ENCODE assay signal across 14 cellular contexts in the genomic region with DNA sequence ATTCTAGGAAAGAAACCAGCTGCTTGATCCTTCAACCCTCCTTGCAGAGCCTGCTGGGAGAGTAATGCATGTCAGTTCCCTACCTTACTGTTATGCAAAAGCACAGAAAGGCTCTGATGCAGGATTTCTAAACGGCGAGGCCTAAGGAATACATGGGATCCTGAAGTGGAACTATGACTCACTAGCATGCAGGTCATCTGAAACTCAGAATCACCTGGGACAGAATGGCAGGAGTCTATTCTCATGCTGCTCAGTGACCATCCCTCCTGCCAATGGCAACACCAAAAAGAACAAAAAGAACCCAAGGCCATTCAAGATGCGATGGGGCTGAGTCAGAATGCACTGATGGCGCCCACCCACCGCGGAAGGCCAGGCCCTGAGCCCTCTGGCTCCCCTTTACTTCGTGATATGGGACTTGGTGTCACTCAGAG. TPM values are rescaled to one million over a fixed set of nuclear protein-coding genes. Genes with fewer than 3 reads are reported as not detected.
DNase-seq lines count a peak whose midpoint lies in the region; ATAC-seq lines count a peak whose summit lies in the region.
"Had no signal": no experiment of that assay in that cellular context is flagged by ENCODE, and none has a peak within 500 bp of the region (broad histone marks: within the 10 kb centered on the region; RNA-seq: fewer than 3 reads in every experiment).

No MANE protein-coding gene starts in this region.

- H3K4me3 ChIP-seq in iPS-20b (ENCODE audit: low read length): no peak overlapping the region
- H3K4me3 ChIP-seq: heart left ventricle had no signal

- no peaks in the 10 kb centered on the region for H3K9me3 ChIP-seq in iPS-20b (ENCODE audit: insufficient read depth, low read depth, low read length)
- H3K9me3 ChIP-seq: heart left ventricle had no signal

- peak overlapping the region; percentile 51 to 55 for H3K27ac Mint-ChIP-seq in activated naive CD4-positive, alpha-beta T cell treated with anti-CD3 and anti-CD28 coated beads, Interleukin-2, amount 50 U/mL, for 72 hours
- H3K27ac Mint-ChIP-seq in activated naive CD4-positive, alpha-beta T cell treated with anti-CD3 and anti-CD28 coated beads for 36 hours: no peak overlapping the region
- H3K27ac Mint-ChIP-seq in activated T-cell treated with anti-CD3 and anti-CD28 coated beads, Interleukin-2, amount 50 U/mL, for 72 hours: no peak overlapping the region
- H3K27ac Mint-ChIP-seq: memory B cell had no signal

- in situ Hi-C loops in KBM-7 (cut with MboI; ENCODE audit: low pct_unique_long_range_greater_than_20kb, low sequenced_read_pairs): no loop called here

- H3K36me3 ChIP-seq in iPS-20b (ENCODE audit: insufficient read depth, low read depth, low read length): peaks cover 21% of the 10 kb centered on the region

- DNase-seq in activated naive CD4-positive, alpha-beta T cell treated with anti-CD3 and anti-CD28 coated beads, Interleukin-2, amount 50 U/mL, for 72 hours (ENCODE audit: low spot score in 2 of 2): no peak
- no peak for DNase-seq in activated naive CD4-positive, alpha-beta T cell treated with anti-CD3 and anti-CD28 coated beads for 36 hours
- DNase-seq in activated T-cell treated with anti-CD3 and anti-CD28 coated beads, Interleukin-2, amount 50 U/mL, for 72 hours: no peak
- DNase-seq in KBM-7 (no peak), hippocampal formation (lab: John Stamatoyannopoulos, UW) (no peak)
- DNase-seq in stimulated activated CD4-positive, alpha-beta T cell treated with anti-CD3 and anti-CD28 coated beads, Interleukin-1b, Interleukin-23, amount 100 ng/mL, for 48 hours: no peak
- DNase-seq: heart left ventricle, NCI-H1694 treated with DMSO at 0.1 percent for 48 hours had no signal

- H3K4me1 Mint-ChIP-seq in activated naive CD4-positive, alpha-beta T cell treated with anti-CD3 and anti-CD28 coated beads for 36 hours (ENCODE audit: low read depth): peaks cover 13% of the 10 kb centered on the region
- peaks cover 17% of the 10 kb centered on the region for H3K4me1 Mint-ChIP-seq in activated T-cell treated with anti-CD3 and anti-CD28 coated beads, Interleukin-2, amount 50 U/mL, for 72 hours (ENCODE audit: low read depth)
- H3K4me1 Mint-ChIP-seq: memory B cell had no signal

- intact Hi-C loops in activated naive CD4-positive, alpha-beta T cell treated with anti-CD3 and anti-CD28 coated beads for 36 hours (cut with micrococcal nuclease): no loop called here

- no peaks in the 10 kb centered on the region for H3K27me3 ChIP-seq in iPS-20b (ENCODE audit: insufficient read depth, low read length)
- H3K27me3 ChIP-seq: brain microvascular endothelial cell, heart left ventricle had no signal

- H3K36me3 Mint-ChIP-seq in activated naive CD4-positive, alpha-beta T cell treated with anti-CD3 and anti-CD28 coated beads, Interleukin-2, amount 50 U/mL, for 72 hours: peaks cover 0 to 4% of the 10 kb centered on the region in 2 donors
- peaks cover 2% of the 10 kb centered on the region for H3K36me3 Mint-ChIP-seq in activated naive CD4-positive, alpha-beta T cell treated with anti-CD3 and anti-CD28 coated beads for 36 hours (ENCODE audit: low read depth)
- H3K36me3 Mint-ChIP-seq in activated T-cell treated with anti-CD3 and anti-CD28 coated beads, Interleukin-2, amount 50 U/mL, for 72 hours (ENCODE audit: insufficient read depth in 2 of 2): peaks cover 2% of the 10 kb centered on the region in 2 donors

- ATAC-seq in activated naive CD4-positive, alpha-beta T cell treated with anti-CD3 and anti-CD28 coated beads, Interleukin-2, amount 50 U/mL, for 72 hours: peak; percentile 36 to 49
- ATAC-seq in activated T-cell treated with anti-CD3 and anti-CD28 coated beads, Interleukin-2, amount 50 U/mL, for 72 hours (replicated peaks in 1 of 2): peak; percentile 23 to 29
- ATAC-seq: HCT116 had no signal

- H3K27ac ChIP-seq in iPS-20b (ENCODE audit: low read length): peak overlapping the region; percentile 56
- peak overlapping the region; percentile 99 for H3K27ac ChIP-seq in temporal lobe (ENCODE audit: low read depth, low read length)
- H3K27ac ChIP-seq: brain microvascular endothelial cell, heart left ventricle, KMS-11 had no signal

- CTCF ChIA-PET in activated naive CD4-positive, alpha-beta T cell treated with anti-CD3 and anti-CD28 coated beads for 36 hours (lab: Charles Lee): no interaction called here

- no peak overlapping the region for H3K4me3 Mint-ChIP-seq in activated naive CD4-positive, alpha-beta T cell treated with anti-CD3 and anti-CD28 coated beads for 36 hours
- peak overlapping the region; percentile 22 to 27 for H3K4me3 Mint-ChIP-seq in activated T-cell treated with anti-CD3 and anti-CD28 coated beads, Interleukin-2, amount 50 U/mL, for 72 hours
- H3K4me3 Mint-ChIP-seq: memory B cell had no signal

- no peaks in the 10 kb centered on the region for H3K27me3 Mint-ChIP-seq in activated naive CD4-positive, alpha-beta T cell treated with anti-CD3 and anti-CD28 coated beads for 36 hours (ENCODE audit: low read depth)
- H3K27me3 Mint-ChIP-seq in activated T-cell treated with anti-CD3 and anti-CD28 coated beads, Interleukin-2, amount 50 U/mL, for 72 hours (ENCODE audit: low read depth): no peaks in the 10 kb centered on the region
- H3K27me3 Mint-ChIP-seq: memory B cell had no signal

- H3K4me1 ChIP-seq in iPS-20b (ENCODE audit: insufficient read depth, low read length): peaks cover 13% of the 10 kb centered on the region; the same call in 1 of the 2 replicates

- H3K9ac ChIP-seq in iPS-20b (ENCODE audit: low read depth, low read length): no peak overlapping the region; the same call in 1 of the 2 replicates
- H3K9ac ChIP-seq: KMS-11 had no signal

- H3K9me3 Mint-ChIP-seq in activated naive CD4-positive, alpha-beta T cell treated with anti-CD3 and anti-CD28 coated beads, Interleukin-2, amount 50 U/mL, for 72 hours: no peaks in the 10 kb centered on the region
- no peaks in the 10 kb centered on the region for H3K9me3 Mint-ChIP-seq in activated naive CD4-positive, alpha-beta T cell treated with anti-CD3 and anti-CD28 coated beads for 36 hours
- H3K9me3 Mint-ChIP-seq in activated T-cell treated with anti-CD3 and anti-CD28 coated beads, Interleukin-2, amount 50 U/mL, for 72 hours: no peaks in the 10 kb centered on the region
- H3K9me3 Mint-ChIP-seq: memory B cell had no signal

RNA-seq across cellular contexts. Expression of a gene that starts 58.2 kb away (rescaled TPM):
- 10 to 100 TPM; 59.6 to 74.3 TPM for total RNA-seq in activated naive CD4-positive, alpha-beta T cell treated with anti-CD3 and anti-CD28 coated beads, Interleukin-2, amount 50 U/mL, for 72 hours
- total RNA-seq in activated naive CD4-positive, alpha-beta T cell treated with anti-CD3 and anti-CD28 coated beads for 36 hours: 10 to 100 TPM; 49.6 to 55.7 TPM
- 10 to 100 TPM; 57.7 to 64.2 TPM for total RNA-seq in activated T-cell treated with anti-CD3 and anti-CD28 coated beads, Interleukin-2, amount 50 U/mL, for 72 hours
- total RNA-seq in temporal lobe: 42.0 TPM

Comparison
In these comparisons a context has a peak if more than half of its experiments do, and no peak if none do; other contexts are left out.
1. H3K27ac Mint-ChIP-seq: peak in activated naive CD4-positive, alpha-beta T cell treated with anti-CD3 and anti-CD28 coated beads, Interleukin-2, amount 50 U/mL, for 72 hours (2 of 2); none in activated naive CD4-positive, alpha-beta T cell treated with anti-CD3 and anti-CD28 coated beads for 36 hours (single experiment) and activated T-cell treated with anti-CD3 and anti-CD28 coated beads, Interleukin-2, amount 50 U/mL, for 72 hours (single experiment).